In genomic region chr5:172584638-172585037, GRCh38 we compare ENCODE assay signal across 26 cellular contexts. TPM values are rescaled to one million over a fixed set of nuclear protein-coding genes. Genes with fewer than 3 reads are reported as not detected.
DNase-seq lines count a peak whose midpoint lies in the region; ATAC-seq and TF ChIP-seq lines count a peak whose summit lies in the region.
"Had no signal": no experiment of that assay in that cellular context is flagged by ENCODE, and none has a peak within 500 bp of the region (broad histone marks: within the 10 kb centered on the region; RNA-seq: fewer than 3 reads in every experiment).

No MANE protein-coding gene starts in this region.

- TF ChIP-seq CTCF in body of pancreas (IDR thresholded peaks at IDR 0.05), result no peak
- no peak for TF ChIP-seq CTCF in heart right ventricle (IDR thresholded peaks at IDR 0.05)
- no peak for TF ChIP-seq CTCF in suprapubic skin (IDR thresholded peaks at IDR 0.05)

- H4K8ac ChIP-seq in neuronal stem cell (ENCODE audit: low read depth, low read length), result no peak overlapping the region

- DNase-seq in body of pancreas (no peak), heart right ventricle (peak in 1 of 2 donors; percentile 30), neuronal stem cell (ENCODE audit: low spot score) (no peak), suprapubic skin (ENCODE audit: low spot score in 2 of 2) (no peak), HCEC 1CT (no peak), AML-193 (lab: John Stamatoyannopoulos, UW) (no peak)
- no peak for DNase-seq in activated CD4-positive, alpha-beta T cell treated with anti-CD3 and anti-CD28 coated beads for 48 hours
- DNase-seq: activated CD4-positive, alpha-beta T cell treated with anti-CD3 and anti-CD28 coated beads for 4 hours; activated naive CD4-positive, alpha-beta T cell; activated T-cell treated with anti-CD3 and anti-CD28 coated beads, Interleukin-2, amount 50 U/mL, for 24 hours; brain microvascular endothelial cell; CD8-positive, alpha-beta T cell; DMS 273 treated with DMSO at 0.1 percent for 48 hours; H9; naive B cell; NCI-H1105 treated with DMSO at 0.1 percent for 48 hours; NCI-H1930; NCI-H526; occipital lobe; retina; SIG-M5; stimulated activated CD4-positive, alpha-beta T cell treated with anti-CD3 and anti-CD28 coated beads, Interleukin-12 subunit alpha, Interleukin-12 subunit beta, amount 100 ng/mL, for 4 hours; stimulated activated CD4-positive, alpha-beta T cell treated with anti-CD3 and anti-CD28 coated beads, Interleukin-4, amount 100 ng/mL, for 1 hour had no signal

- H2BK12ac ChIP-seq in neuronal stem cell (ENCODE audit: low read length), result no peak overlapping the region

- H3K36me3 ChIP-seq in body of pancreas (replicated peaks in 1 of 2; ENCODE audit: insufficient read depth in 1 of 2, low read depth in 2 of 2) (no peaks in the 10 kb centered on the region), heart right ventricle (no peaks in the 10 kb centered on the region), neuronal stem cell (replicated peaks in 1 of 2; ENCODE audit: control insufficient read depth in 2 of 2, insufficient read depth in 2 of 2, low read length in 2 of 2) (no peaks in the 10 kb centered on the region), suprapubic skin (no peaks in the 10 kb centered on the region)
- H3K36me3 ChIP-seq: brain microvascular endothelial cell had no signal

- H3K27ac ChIP-seq in body of pancreas (peak overlapping the region in 3 of 4 donors; percentile 0 to 55 (median 45)), heart right ventricle (peak overlapping the region; percentile 81 to 96 (median 87)), neuronal stem cell (replicated peaks; ENCODE audit: low read length) (no peak overlapping the region), suprapubic skin (peak overlapping the region; percentile 61)
- H3K27ac ChIP-seq: A549, brain microvascular endothelial cell had no signal

- ATAC-seq in body of pancreas (no peak), heart right ventricle (peak in 7 of 8 donors; percentile 7 to 43 (median 23)), HG02885 (IDR thresholded peaks at IDR 0.05; ENCODE audit: poor library complexity, unreplicated experiment) (no peak)
- ATAC-seq: A549; CD8-positive, alpha-beta T cell; Panc1 had no signal

- H3K4me3 ChIP-seq in body of pancreas (no peak overlapping the region), heart right ventricle (no peak overlapping the region), neuronal stem cell (ENCODE audit: low read length in 2 of 2) (no peak overlapping the region), suprapubic skin (no peak overlapping the region)
- H3K4me3 ChIP-seq: A549 had no signal

- no peaks in the 10 kb centered on the region for H3K79me1 ChIP-seq in neuronal stem cell (ENCODE audit: low read depth, low read length)

- H3K23ac ChIP-seq in neuronal stem cell (ENCODE audit: low read depth, low read length, poor library complexity), result no peak overlapping the region

- no peak overlapping the region for H3K4me2 ChIP-seq in neuronal stem cell (ENCODE audit: insufficient read depth, low read length, poor library complexity, severe bottlenecking)
- H3K4me2 ChIP-seq: A549 had no signal

- H3K9ac ChIP-seq in neuronal stem cell (ENCODE audit: low read depth, low read length, poor library complexity), result no peak overlapping the region

- WGBS in body of pancreas, 2 donors, result 67 to 74% methylated on average over 8 of the region's 8 CpGs
- 53 to 54% methylated on average over 8 of the region's 8 CpGs for WGBS in heart right ventricle, 2 donors
- WGBS in neuronal stem cell (ENCODE audit: extremely low coverage in 2 of 2, insufficient read length in 2 of 2, insufficient replicate concordance in 1 of 2), 2 donors, result no CpG with 5 or more reads among the region's 8 CpGs
- WGBS in suprapubic skin, result 61% methylated on average over 6 of the region's 8 CpGs

- H2BK15ac ChIP-seq in neuronal stem cell (ENCODE audit: low read length), result no peak overlapping the region

- no peak overlapping the region for H2AFZ ChIP-seq in neuronal stem cell (ENCODE audit: low read length)

- H3K4ac ChIP-seq in neuronal stem cell (ENCODE audit: low read length), result no peak overlapping the region

- H3K9me3 ChIP-seq in body of pancreas, result no peaks in the 10 kb centered on the region
- H3K9me3 ChIP-seq in heart right ventricle, result no peaks in the 10 kb centered on the region
- no peaks in the 10 kb centered on the region for H3K9me3 ChIP-seq in neuronal stem cell (replicated peaks in 1 of 2; ENCODE audit: control insufficient read depth in 2 of 2, insufficient read depth in 1 of 2, low read depth in 1 of 2, low read length in 2 of 2)
- H3K9me3 ChIP-seq in suprapubic skin, result no peaks in the 10 kb centered on the region
- H3K9me3 ChIP-seq: A549 had no signal

- H3K4me1 ChIP-seq in body of pancreas, result no peaks in the 10 kb centered on the region
- peaks cover 18 to 80% (median 56%) of the 10 kb centered on the region in 9 donors for H3K4me1 ChIP-seq in heart right ventricle
- peaks cover 0 to 5% of the 10 kb centered on the region in 2 donors for H3K4me1 ChIP-seq in neuronal stem cell (ENCODE audit: control insufficient read depth in 2 of 2, insufficient read depth in 1 of 2, low read depth in 1 of 2, low read length in 2 of 2)
- peaks cover 27% of the 10 kb centered on the region for H3K4me1 ChIP-seq in suprapubic skin
- H3K4me1 ChIP-seq: A549 had no signal

- no peak overlapping the region for H2BK120ac ChIP-seq in neuronal stem cell (ENCODE audit: low read depth, low read length)

- TF ChIP-seq POLR2A in body of pancreas (IDR thresholded peaks at IDR 0.05) (no peak), suprapubic skin (IDR thresholded peaks at IDR 0.05) (no peak)

- H3K18ac ChIP-seq in neuronal stem cell (ENCODE audit: low read length), result peak overlapping the region; percentile 44

- H3K27me3 ChIP-seq in body of pancreas, result no peaks in the 10 kb centered on the region
- no peaks in the 10 kb centered on the region for H3K27me3 ChIP-seq in heart right ventricle
- H3K27me3 ChIP-seq in neuronal stem cell (ENCODE audit: control insufficient read depth in 3 of 3, insufficient read depth in 3 of 3, low read depth in 1 of 3, low read length in 3 of 3), result peaks cover 0 to 73% (median under 1%) of the 10 kb centered on the region in 3 experiments
- H3K27me3 ChIP-seq in suprapubic skin, result no peaks in the 10 kb centered on the region

- no peak overlapping the region for H3K14ac ChIP-seq in neuronal stem cell (ENCODE audit: low read length)

- no peak overlapping the region for H4K91ac ChIP-seq in neuronal stem cell (ENCODE audit: low read depth, low read length, poor library complexity)

- H2BK5ac ChIP-seq in neuronal stem cell (ENCODE audit: low read length), result peak overlapping the region; percentile 16

- no peak overlapping the region for H2AK5ac ChIP-seq in neuronal stem cell (ENCODE audit: low read depth, low read length)

- no peak for TF ChIP-seq EP300 in suprapubic skin (IDR thresholded peaks at IDR 0.05)

- intact Hi-C loops in body of pancreas (cut with DNase I), result no loop called here
- intact Hi-C loops in heart right ventricle (cut with DNase I), result loop anchor here in 5 of 10 donors (2.0 to 10.0 kb wide), 12 partner anchors 58 to 180 kb away; partner anchors contain the start of gene NEURL1B (in 2 of the 5)

RNA-seq across cellular contexts. Expression of gene NEURL1B, which starts 56.4 kb away (rescaled TPM):
- total RNA-seq in body of pancreas, result 10 to 100 TPM in 1 of 2 donors, 1 to 10 TPM in 1; 9.9 to 12.2 TPM
- 10 to 100 TPM; 14.4 to 45.8 (median 21.6) TPM for total RNA-seq in heart right ventricle
- polyA plus RNA-seq in heart right ventricle, result 10 to 100 TPM; 16.7 to 29.1 TPM
- polyA plus RNA-seq in neuronal stem cell (2013, experiment 1 of 2), result 8.1 TPM
- polyA plus RNA-seq in neuronal stem cell (2013, experiment 2 of 2), result 8.2 TPM
- total RNA-seq in suprapubic skin, result 10 to 100 TPM; 18.5 to 40.9 (median 30.4) TPM

Comparison
In these comparisons a context has a peak if more than half of its experiments do, and no peak if none do; other contexts are left out.
1. ATAC-seq: peak in heart right ventricle (7 of 8); none in body of pancreas (single experiment) and HG02885 (single experiment).